25 cellular contexts compared by ENCODE assay signal in genomic region chr4:94767446-94767845, GRCh38. TPM values are rescaled to one million over a fixed set of nuclear protein-coding genes. Genes with fewer than 3 reads are reported as not detected.
"Had no signal": no experiment of that assay in that cellular context is flagged by ENCODE, and none has a peak within 500 bp of the region (broad histone marks: within the 10 kb centered on the region; RNA-seq: fewer than 3 reads in every experiment).

No MANE protein-coding gene starts in this region.

- H3K27ac Mint-ChIP-seq: immature natural killer cell; naive thymus-derived CD8-positive, alpha-beta T cell; nephron; stimulated activated naive B cell treated with anti-CD40 and anti-IgM and Interleukin-4, amounts not matched to agents 10 μg/mL and 1 μg/mL and 100 μg/mL, for 72 hours had no signal

- H3K4me1 Mint-ChIP-seq: immature natural killer cell; naive thymus-derived CD8-positive, alpha-beta T cell; nephron; stimulated activated naive B cell treated with anti-CD40 and anti-IgM and Interleukin-4, amounts not matched to agents 10 μg/mL and 1 μg/mL and 100 μg/mL, for 72 hours had no signal

- H3K4me3 Mint-ChIP-seq: immature natural killer cell; naive thymus-derived CD8-positive, alpha-beta T cell; nephron; neural crest cell; stimulated activated naive B cell treated with anti-CD40 and anti-IgM and Interleukin-4, amounts not matched to agents 10 μg/mL and 1 μg/mL and 100 μg/mL, for 72 hours had no signal

- H3K9me3 Mint-ChIP-seq: naive thymus-derived CD8-positive, alpha-beta T cell; nephron; neural crest cell; stimulated activated naive B cell treated with anti-CD40 and anti-IgM and Interleukin-4, amounts not matched to agents 10 μg/mL and 1 μg/mL and 100 μg/mL, for 72 hours had no signal

- H3K36me3 Mint-ChIP-seq: immature natural killer cell; naive thymus-derived CD8-positive, alpha-beta T cell; stimulated activated naive B cell treated with anti-CD40 and anti-IgM and Interleukin-4, amounts not matched to agents 10 μg/mL and 1 μg/mL and 100 μg/mL, for 72 hours had no signal

- DNase-seq: immature natural killer cell; kidney; left colon; left lung; lower lobe of right lung; naive thymus-derived CD8-positive, alpha-beta T cell; nucleus accumbens; pancreas; posterior cingulate gyrus; retina; right cardiac atrium; stimulated activated CD4-positive, alpha-beta T cell treated with anti-CD3 and anti-CD28 coated beads, Interleukin-12 subunit alpha, Interleukin-12 subunit beta, amount 100 ng/mL, for 4 hours; stimulated activated CD4-positive, alpha-beta T cell treated with anti-CD3 and anti-CD28 coated beads, Interleukin-15, amount 100 ng/mL, for 24 hours; stimulated activated CD4-positive, alpha-beta T cell treated with anti-CD3 and anti-CD28 coated beads, Interleukin-2, amount 100 ng/mL, for 24 hours; stimulated activated CD4-positive, alpha-beta T cell treated with anti-CD3 and anti-CD28 coated beads, Interleukin-4, amount 100 ng/mL, for 1 hour; stimulated activated naive B cell treated with anti-CD40 and anti-IgM and Interleukin-4, amounts not matched to agents 10 μg/mL and 1 μg/mL and 100 μg/mL, for 72 hours; stimulated activated naive CD8-positive, alpha-beta T cell treated with anti-CD3 and anti-CD28 coated beads, Interleukin-15, Interleukin-2, amounts not matched to agents 100 U/mL and 50 U/mL, for 24 hours; stomach; testis; thyroid gland; transverse colon; upper lobe of left lung had no signal

- ATAC-seq: left colon; left lung; lower lobe of right lung; naive thymus-derived CD8-positive, alpha-beta T cell; pancreas; right cardiac atrium; sciatic nerve; stimulated activated naive B cell treated with anti-CD40 and anti-IgM and Interleukin-4, amounts not matched to agents 10 μg/mL and 1 μg/mL and 100 μg/mL, for 72 hours; stimulated activated naive CD8-positive, alpha-beta T cell treated with anti-CD3 and anti-CD28 coated beads, Interleukin-15, Interleukin-2, amounts not matched to agents 100 U/mL and 50 U/mL, for 24 hours had no signal

RNA-seq across cellular contexts. Expression of gene BMPR1B, which starts 9.7 kb away (rescaled TPM):
- total RNA-seq: naive thymus-derived CD8-positive, alpha-beta T cell had no signal
- polyA plus RNA-seq: immature natural killer cell; naive thymus-derived CD8-positive, alpha-beta T cell had no signal
